9 cellular contexts compared by ENCODE assay signal in the genomic region with DNA sequence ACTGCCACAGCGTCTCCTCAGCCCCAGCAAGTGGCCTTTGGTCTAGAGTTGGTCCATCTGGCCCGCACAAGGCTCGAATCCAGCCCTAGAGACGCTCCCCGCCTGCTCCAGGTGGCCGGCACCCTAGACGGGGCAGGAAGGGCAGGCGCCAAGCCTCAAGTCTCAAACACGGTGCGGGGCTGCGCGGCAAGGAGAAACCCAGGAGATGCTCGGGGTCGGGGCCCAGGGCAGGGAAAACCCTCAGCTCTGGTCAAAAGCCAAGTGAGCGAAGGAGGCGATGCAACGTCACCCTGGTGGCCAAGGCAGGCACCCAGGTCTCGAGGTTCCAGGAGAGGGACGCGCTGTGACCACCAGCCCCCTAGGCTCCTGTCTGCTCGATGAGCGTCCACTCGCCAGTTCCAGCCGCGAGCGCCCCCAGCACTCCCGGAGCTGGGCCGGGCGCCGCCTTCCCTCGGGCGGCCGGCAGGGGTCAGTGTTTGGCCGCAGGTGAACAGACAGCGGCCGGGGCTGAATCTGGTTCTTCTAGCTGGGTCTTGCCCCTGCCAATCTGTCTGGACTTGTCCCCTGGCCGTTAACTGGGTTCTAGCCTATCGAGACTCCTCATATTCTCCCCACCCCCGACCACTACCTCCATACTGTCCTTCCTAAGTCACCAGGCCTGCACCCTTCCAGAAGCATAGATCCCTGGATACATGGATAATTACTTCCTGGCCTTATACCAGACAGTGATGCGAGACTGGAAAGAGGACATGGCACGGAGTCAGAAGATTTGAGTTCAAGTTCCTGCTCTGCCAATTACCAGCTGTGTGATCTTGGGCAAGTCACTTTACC. TPM values are rescaled to one million over a fixed set of nuclear protein-coding genes. Genes with fewer than 3 reads are reported as not detected.
DNase-seq lines count a peak whose midpoint lies in the region; ATAC-seq, FAIRE-seq and TF ChIP-seq lines count a peak whose summit lies in the region.
"Had no signal": no experiment of that assay in that cellular context is flagged by ENCODE, and none has a peak within 500 bp of the region (broad histone marks: within the 10 kb centered on the region; RNA-seq: fewer than 3 reads in every experiment).

No MANE protein-coding gene starts in this region.

- no peaks in the 10 kb centered on the region for H3K36me3 Mint-ChIP-seq in activated CD8-positive, alpha-beta T cell treated with anti-CD3 and anti-CD28 coated beads, Interleukin-2, amount 10 ng/mL, durations not matched to agents 7 days and 5 days (ENCODE audit: low read depth)
- H3K36me3 Mint-ChIP-seq in effector memory CD8-positive, alpha-beta T cell (ENCODE audit: insufficient read depth) = peaks cover 4% of the 10 kb centered on the region
- no peaks in the 10 kb centered on the region for H3K36me3 Mint-ChIP-seq in memory B cell

- DNase-seq in D721Med (ENCODE audit: insufficient read length, low spot score) (no peak), NCI-H82 (lab: John Stamatoyannopoulos, UW) (peak; percentile 71), memory B cell (ENCODE audit: low spot score in 2 of 2) (peak; percentile 68 to 81)
- peak; percentile 76 for DNase-seq in activated CD8-positive, alpha-beta T cell treated with anti-CD3 and anti-CD28 coated beads, Interleukin-2, amount 10 ng/mL, durations not matched to agents 7 days and 5 days
- peak; percentile 68 to 74 (median 72) for DNase-seq in effector memory CD8-positive, alpha-beta T cell
- peak; percentile 45 to 54 for DNase-seq in stimulated activated CD8-positive, alpha-beta memory T cell treated with anti-CD3 and anti-CD28 coated beads, Interleukin-15, amount 100 ng/mL, for 48 hours (ENCODE audit: low read depth in 2 of 2)

- H3K27me3 Mint-ChIP-seq in activated CD8-positive, alpha-beta T cell treated with anti-CD3 and anti-CD28 coated beads, Interleukin-2, amount 10 ng/mL, durations not matched to agents 7 days and 5 days (ENCODE audit: low read depth) = peaks cover 54% of the 10 kb centered on the region
- peaks cover 7 to 40% of the 10 kb centered on the region in 2 donors for H3K27me3 Mint-ChIP-seq in effector memory CD8-positive, alpha-beta T cell
- peaks cover 13% of the 10 kb centered on the region for H3K27me3 Mint-ChIP-seq in memory B cell

- peaks cover 2% of the 10 kb centered on the region for H3K4me1 Mint-ChIP-seq in activated CD8-positive, alpha-beta T cell treated with anti-CD3 and anti-CD28 coated beads, Interleukin-2, amount 10 ng/mL, durations not matched to agents 7 days and 5 days (ENCODE audit: low read depth)
- peaks cover 4 to 5% of the 10 kb centered on the region in 2 donors for H3K4me1 Mint-ChIP-seq in effector memory CD8-positive, alpha-beta T cell (ENCODE audit: low read depth in 2 of 2)
- no peaks in the 10 kb centered on the region for H3K4me1 Mint-ChIP-seq in memory B cell

- no peak overlapping the region for H3K4me3 Mint-ChIP-seq in activated CD8-positive, alpha-beta T cell treated with anti-CD3 and anti-CD28 coated beads, Interleukin-2, amount 10 ng/mL, durations not matched to agents 7 days and 5 days
- H3K4me3 Mint-ChIP-seq in effector memory CD8-positive, alpha-beta T cell = peak overlapping the region; percentile 38 to 58
- H3K4me3 Mint-ChIP-seq in memory B cell = no peak overlapping the region
- H3K4me3 Mint-ChIP-seq: dendritic cell treated with granulocyte-macrophage colony-stimulating factor and Interleukin-4, amounts not matched to agents 40 ng/mL and 50 ng/mL, for 4 days had no signal

- no peak overlapping the region for H3K27ac Mint-ChIP-seq in activated CD8-positive, alpha-beta T cell treated with anti-CD3 and anti-CD28 coated beads, Interleukin-2, amount 10 ng/mL, durations not matched to agents 7 days and 5 days
- no peak overlapping the region for H3K27ac Mint-ChIP-seq in effector memory CD8-positive, alpha-beta T cell
- no peak overlapping the region for H3K27ac Mint-ChIP-seq in memory B cell
- H3K27ac Mint-ChIP-seq: dendritic cell treated with granulocyte-macrophage colony-stimulating factor and Interleukin-4, amounts not matched to agents 40 ng/mL and 50 ng/mL, for 4 days had no signal

- TF ChIP-seq CTCF in D721Med (IDR thresholded peaks at IDR 0.05; ENCODE audit: insufficient read depth, missing control alignments) = peak; percentile 88

- CTCF ChIA-PET in activated CD8-positive, alpha-beta T cell treated with anti-CD3 and anti-CD28 coated beads, Interleukin-2, amount 10 ng/mL, durations not matched to agents 7 days and 5 days (lab: Charles Lee) = interaction anchor here (0.6 to 4.4 kb wide), 80 partner anchors 8 to 599 kb away, joined by 3 to 78 read pairs (median 5); partner anchors contain the start of genes ATP5MC1, HOXB13, HOXB9 and PRAC1

- FAIRE-seq in D721Med (lab: Jason Lieb, UNC) = no peak

- POLR2A ChIA-PET in activated CD8-positive, alpha-beta T cell treated with anti-CD3 and anti-CD28 coated beads, Interleukin-2, amount 10 ng/mL, durations not matched to agents 7 days and 5 days (lab: Charles Lee) = no interaction called here

- no peaks in the 10 kb centered on the region for H3K9me3 Mint-ChIP-seq in activated CD8-positive, alpha-beta T cell treated with anti-CD3 and anti-CD28 coated beads, Interleukin-2, amount 10 ng/mL, durations not matched to agents 7 days and 5 days (ENCODE audit: insufficient read depth)
- no peaks in the 10 kb centered on the region for H3K9me3 Mint-ChIP-seq in effector memory CD8-positive, alpha-beta T cell
- no peaks in the 10 kb centered on the region for H3K9me3 Mint-ChIP-seq in memory B cell
- H3K9me3 Mint-ChIP-seq: dendritic cell treated with granulocyte-macrophage colony-stimulating factor and Interleukin-4, amounts not matched to agents 40 ng/mL and 50 ng/mL, for 4 days had no signal

- ATAC-seq in HG02981 (IDR thresholded peaks at IDR 0.05; ENCODE audit: unreplicated experiment) (peak; percentile 54), memory B cell (ENCODE audit: low read depth) (peak; percentile 96), GM18517 (IDR thresholded peaks at IDR 0.05; ENCODE audit: unreplicated experiment) (no peak)
- ATAC-seq in activated CD8-positive, alpha-beta T cell treated with anti-CD3 and anti-CD28 coated beads, Interleukin-2, amount 10 ng/mL, durations not matched to agents 7 days and 5 days = peak; percentile 96
- ATAC-seq in effector memory CD8-positive, alpha-beta T cell (replicated peaks) = peak; percentile 95

RNA-seq across cellular contexts. Expression of gene PRAC1, which starts 44.0 kb away (rescaled TPM):
- not detected for total RNA-seq in activated CD8-positive, alpha-beta T cell treated with anti-CD3 and anti-CD28 coated beads, Interleukin-2, amount 10 ng/mL, durations not matched to agents 7 days and 5 days

RNA-seq across cellular contexts. Expression of gene PRAC2, which starts 44.6 kb away (rescaled TPM):
- not detected for total RNA-seq in activated CD8-positive, alpha-beta T cell treated with anti-CD3 and anti-CD28 coated beads, Interleukin-2, amount 10 ng/mL, durations not matched to agents 7 days and 5 days

RNA-seq across cellular contexts. Expression of gene HOXB13, which starts 50.2 kb away (rescaled TPM):
- not detected for total RNA-seq in activated CD8-positive, alpha-beta T cell treated with anti-CD3 and anti-CD28 coated beads, Interleukin-2, amount 10 ng/mL, durations not matched to agents 7 days and 5 days

RNA-seq across cellular contexts. Expression of gene HOXB9, which starts 52.2 kb away (rescaled TPM):
- under 1 TPM; 0.37 to 0.65 TPM for total RNA-seq in activated CD8-positive, alpha-beta T cell treated with anti-CD3 and anti-CD28 coated beads, Interleukin-2, amount 10 ng/mL, durations not matched to agents 7 days and 5 days

Comparison
In these comparisons a context has a peak if more than half of its experiments do, and no peak if none do; other contexts are left out.
1. H3K4me3 Mint-ChIP-seq: peak in effector memory CD8-positive, alpha-beta T cell (2 of 2); none in activated CD8-positive, alpha-beta T cell treated with anti-CD3 and anti-CD28 coated beads, Interleukin-2, amount 10 ng/mL, durations not matched to agents 7 days and 5 days (single experiment) and memory B cell (single experiment).